21 cellular contexts compared by ENCODE assay signal in genomic region chr10:3277566-3277965, GRCh38.
"Had no signal": no experiment of that assay in that cellular context is flagged by ENCODE, and none has a peak within 500 bp of the region (broad histone marks: within the 10 kb centered on the region; RNA-seq: fewer than 3 reads in every experiment).

No MANE protein-coding gene starts in this region.

- H3K4me1 ChIP-seq: Peyer's patch, SJCRH30 had no signal

- H3K4me2 ChIP-seq: PC-9 had no signal

- H3K36me3 ChIP-seq: Peyer's patch, SJCRH30 had no signal

- DNase-seq: KBM-7, MV-4-11, NCI-H1048, NCI-H1105 treated with DMSO at 0.1 percent for 48 hours, NCI-H1417 treated with DMSO at 0.1 percent for 48 hours, NCI-H146, NCI-H1694 treated with DMSO at 0.1 percent for 48 hours, NCI-H1930, NCI-H2081, NCI-H2107, NCI-H2227 treated with DMSO at 0.1 percent for 48 hours, NCI-H524, NCI-H526 treated with DMSO at 0.1 percent for 48 hours, NCI-H748 treated with DMSO at 0.1 percent for 48 hours, OCI-M1, PC-9, SHP77 treated with DMSO at 0.1 percent for 48 hours, SJCRH30 had no signal

- ATAC-seq: Right ventricle myocardium inferior, SK-N-SH treated with all-trans-retinoic acid at 6 μM for 48 hours had no signal

- H3K27ac ChIP-seq: PC-9, Peyer's patch, SJCRH30 had no signal

- H2AFZ ChIP-seq: PC-9 had no signal

- H3K9me3 ChIP-seq: Peyer's patch, SJCRH30 had no signal

- H3K4me3 ChIP-seq: PC-9, Peyer's patch, SJCRH30 had no signal

- H3K27me3 ChIP-seq: Peyer's patch, SJCRH30 had no signal
